In the genomic region with DNA sequence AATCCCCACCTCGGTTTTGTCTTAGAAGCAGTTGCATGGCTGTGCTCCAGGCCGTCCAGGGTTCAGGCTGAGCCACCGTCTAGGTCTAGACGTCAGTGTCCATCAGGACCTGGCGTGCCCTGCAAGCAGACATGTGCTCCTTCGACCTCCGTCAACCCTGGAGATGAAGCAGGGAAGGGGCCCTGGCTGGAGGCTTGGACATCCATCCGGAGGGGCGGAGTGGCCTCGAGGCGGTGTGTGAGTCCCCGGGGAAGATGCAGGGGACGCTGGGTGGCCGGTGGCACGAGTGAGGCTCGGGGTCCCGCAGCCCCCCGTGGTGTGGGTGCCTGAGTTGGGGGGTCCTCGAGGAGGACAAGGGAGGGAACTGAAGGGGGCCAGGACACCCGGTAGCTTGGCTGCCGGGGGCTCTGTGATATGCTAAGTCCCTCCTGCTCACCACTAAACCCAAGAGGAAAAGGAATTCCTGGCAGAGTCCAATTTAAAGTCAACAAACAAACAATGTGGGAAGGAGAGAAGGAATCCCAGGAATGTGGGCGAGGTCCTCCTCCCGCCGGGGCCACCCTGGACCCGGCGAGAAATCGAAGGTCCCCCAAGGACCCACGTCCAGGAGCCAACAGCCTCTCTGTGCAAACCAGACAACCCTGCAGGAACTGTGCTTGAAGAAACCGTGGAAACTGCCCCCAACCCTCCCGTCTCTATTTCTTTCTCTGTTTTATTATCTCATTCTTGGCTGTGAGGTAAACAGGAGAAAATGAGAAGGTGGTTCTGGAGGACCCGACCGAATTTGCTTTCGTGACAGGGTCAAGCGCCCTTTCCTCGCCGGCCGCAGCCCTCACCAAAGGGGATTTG, we compare ENCODE assay signal across 1 cellular context.
TF ChIP-seq lines count a peak whose summit lies in the region.

No MANE protein-coding gene starts in this region.

TF ChIP-seq in HepG2, 621 proteins besides CTCF, POLR2A, EP300 and RAD21 (continued from another document and continues in another):
- TF ChIP-seq REST (IDR thresholded peaks at IDR 0.05; ENCODE audit: borderline replicate concordance in 1 of 2, low read depth in 1 of 2, low read length in 2 of 2) (0 out of 4 replicates have a peak, but pooled peaks of 1 of the 2 experiments have one; percentile 27), MTA1 (CRISPR knock-in tag; IDR thresholded peaks at IDR 0.05; ENCODE audit: borderline replicate concordance) (peak; percentile 71; the same call in 1 of the 2 replicates), ETV6 (CRISPR knock-in tag; conservative IDR thresholded peaks at IDR 0.05) (peak; percentile 67; the same call in 1 of the 2 replicates), ZSCAN25 (CRISPR knock-in tag; IDR thresholded peaks at IDR 0.05) (peak; percentile 77), ETV5 (CRISPR knock-in tag; IDR thresholded peaks at IDR 0.05; ENCODE audit: borderline replicate concordance) (peak; percentile 52; the same call in 1 of the 2 replicates), BCL3 (CRISPR knock-in tag; IDR thresholded peaks at IDR 0.05) (peak; percentile 61; the same call in 1 of the 2 replicates), GMEB2 (CRISPR knock-in tag; IDR thresholded peaks at IDR 0.05; ENCODE audit: low read depth) (no peak), XRCC5 (optimal IDR thresholded peaks at IDR 0.05; ENCODE audit: low read length) (no peak), HNF4A (CRISPR knock-in tag; IDR thresholded peaks at IDR 0.05) (peak; percentile 62), PBX2 (CRISPR knock-in tag; IDR thresholded peaks at IDR 0.05) (no peak), ZNF264 (CRISPR knock-in tag; IDR thresholded peaks at IDR 0.05) (peak; percentile 14; the same call in 1 of the 2 replicates), ZNF12 (CRISPR knock-in tag; IDR thresholded peaks at IDR 0.05) (0 out of 2 replicates have a peak, but pooled peaks have one; percentile 8), NONO (IDR thresholded peaks at IDR 0.05) (no peak), NONO (CRISPR knock-in tag; conservative IDR thresholded peaks at IDR 0.05) (peak; percentile 66), KDM6A (CRISPR knock-in tag; IDR thresholded peaks at IDR 0.05; ENCODE audit: low read depth) (peak; percentile 68), RELA (CRISPR knock-in tag; IDR thresholded peaks at IDR 0.05) (no peak), ZNF788 (CRISPR knock-in tag; IDR thresholded peaks at IDR 0.05; ENCODE audit: borderline replicate concordance) (0 out of 2 replicates have a peak, but pooled peaks have one; percentile 22), DPF2 (CRISPR knock-in tag; IDR thresholded peaks at IDR 0.05; ENCODE audit: borderline replicate concordance, low read depth) (0 out of 2 replicates have a peak, but pooled peaks have one; percentile 48), TEAD2 (CRISPR knock-in tag; IDR thresholded peaks at IDR 0.05) (no peak), SP5 (CRISPR knock-in tag; IDR thresholded peaks at IDR 0.05; ENCODE audit: borderline replicate concordance, low read depth) (no peak)
- TF ChIP-seq, protein P1, sequence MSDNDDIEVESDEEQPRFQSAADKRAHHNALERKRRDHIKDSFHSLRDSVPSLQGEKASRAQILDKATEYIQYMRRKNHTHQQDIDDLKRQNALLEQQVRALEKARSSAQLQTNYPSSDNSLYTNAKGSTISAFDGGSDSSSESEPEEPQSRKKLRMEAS (IDR thresholded peaks at IDR 0.05) = peak; percentile 82
- TF ChIP-seq, protein P2, sequence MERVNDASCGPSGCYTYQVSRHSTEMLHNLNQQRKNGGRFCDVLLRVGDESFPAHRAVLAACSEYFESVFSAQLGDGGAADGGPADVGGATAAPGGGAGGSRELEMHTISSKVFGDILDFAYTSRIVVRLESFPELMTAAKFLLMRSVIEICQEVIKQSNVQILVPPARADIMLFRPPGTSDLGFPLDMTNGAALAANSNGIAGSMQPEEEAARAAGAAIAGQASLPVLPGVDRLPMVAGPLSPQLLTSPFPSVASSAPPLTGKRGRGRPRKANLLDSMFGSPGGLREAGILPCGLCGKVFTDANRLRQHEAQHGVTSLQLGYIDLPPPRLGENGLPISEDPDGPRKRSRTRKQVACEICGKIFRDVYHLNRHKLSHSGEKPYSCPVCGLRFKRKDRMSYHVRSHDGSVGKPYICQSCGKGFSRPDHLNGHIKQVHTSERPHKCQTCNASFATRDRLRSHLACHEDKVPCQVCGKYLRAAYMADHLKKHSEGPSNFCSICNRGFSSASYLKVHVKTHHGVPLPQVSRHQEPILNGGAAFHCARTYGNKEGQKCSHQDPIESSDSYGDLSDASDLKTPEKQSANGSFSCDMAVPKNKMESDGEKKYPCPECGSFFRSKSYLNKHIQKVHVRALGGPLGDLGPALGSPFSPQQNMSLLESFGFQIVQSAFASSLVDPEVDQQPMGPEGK (CRISPR knock-in tag; IDR thresholded peaks at IDR 0.05) = peak; percentile 66
- TF ChIP-seq, protein P3, sequence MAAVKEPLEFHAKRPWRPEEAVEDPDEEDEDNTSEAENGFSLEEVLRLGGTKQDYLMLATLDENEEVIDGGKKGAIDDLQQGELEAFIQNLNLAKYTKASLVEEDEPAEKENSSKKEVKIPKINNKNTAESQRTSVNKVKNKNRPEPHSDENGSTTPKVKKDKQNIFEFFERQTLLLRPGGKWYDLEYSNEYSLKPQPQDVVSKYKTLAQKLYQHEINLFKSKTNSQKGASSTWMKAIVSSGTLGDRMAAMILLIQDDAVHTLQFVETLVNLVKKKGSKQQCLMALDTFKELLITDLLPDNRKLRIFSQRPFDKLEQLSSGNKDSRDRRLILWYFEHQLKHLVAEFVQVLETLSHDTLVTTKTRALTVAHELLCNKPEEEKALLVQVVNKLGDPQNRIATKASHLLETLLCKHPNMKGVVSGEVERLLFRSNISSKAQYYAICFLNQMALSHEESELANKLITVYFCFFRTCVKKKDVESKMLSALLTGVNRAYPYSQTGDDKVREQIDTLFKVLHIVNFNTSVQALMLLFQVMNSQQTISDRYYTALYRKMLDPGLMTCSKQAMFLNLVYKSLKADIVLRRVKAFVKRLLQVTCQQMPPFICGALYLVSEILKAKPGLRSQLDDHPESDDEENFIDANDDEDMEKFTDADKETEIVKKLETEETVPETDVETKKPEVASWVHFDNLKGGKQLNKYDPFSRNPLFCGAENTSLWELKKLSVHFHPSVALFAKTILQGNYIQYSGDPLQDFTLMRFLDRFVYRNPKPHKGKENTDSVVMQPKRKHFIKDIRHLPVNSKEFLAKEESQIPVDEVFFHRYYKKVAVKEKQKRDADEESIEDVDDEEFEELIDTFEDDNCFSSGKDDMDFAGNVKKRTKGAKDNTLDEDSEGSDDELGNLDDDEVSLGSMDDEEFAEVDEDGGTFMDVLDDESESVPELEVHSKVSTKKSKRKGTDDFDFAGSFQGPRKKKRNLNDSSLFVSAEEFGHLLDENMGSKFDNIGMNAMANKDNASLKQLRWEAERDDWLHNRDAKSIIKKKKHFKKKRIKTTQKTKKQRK (IDR thresholded peaks at IDR 0.05; ENCODE audit: low read length) = no peak
- TF ChIP-seq, protein P4, sequence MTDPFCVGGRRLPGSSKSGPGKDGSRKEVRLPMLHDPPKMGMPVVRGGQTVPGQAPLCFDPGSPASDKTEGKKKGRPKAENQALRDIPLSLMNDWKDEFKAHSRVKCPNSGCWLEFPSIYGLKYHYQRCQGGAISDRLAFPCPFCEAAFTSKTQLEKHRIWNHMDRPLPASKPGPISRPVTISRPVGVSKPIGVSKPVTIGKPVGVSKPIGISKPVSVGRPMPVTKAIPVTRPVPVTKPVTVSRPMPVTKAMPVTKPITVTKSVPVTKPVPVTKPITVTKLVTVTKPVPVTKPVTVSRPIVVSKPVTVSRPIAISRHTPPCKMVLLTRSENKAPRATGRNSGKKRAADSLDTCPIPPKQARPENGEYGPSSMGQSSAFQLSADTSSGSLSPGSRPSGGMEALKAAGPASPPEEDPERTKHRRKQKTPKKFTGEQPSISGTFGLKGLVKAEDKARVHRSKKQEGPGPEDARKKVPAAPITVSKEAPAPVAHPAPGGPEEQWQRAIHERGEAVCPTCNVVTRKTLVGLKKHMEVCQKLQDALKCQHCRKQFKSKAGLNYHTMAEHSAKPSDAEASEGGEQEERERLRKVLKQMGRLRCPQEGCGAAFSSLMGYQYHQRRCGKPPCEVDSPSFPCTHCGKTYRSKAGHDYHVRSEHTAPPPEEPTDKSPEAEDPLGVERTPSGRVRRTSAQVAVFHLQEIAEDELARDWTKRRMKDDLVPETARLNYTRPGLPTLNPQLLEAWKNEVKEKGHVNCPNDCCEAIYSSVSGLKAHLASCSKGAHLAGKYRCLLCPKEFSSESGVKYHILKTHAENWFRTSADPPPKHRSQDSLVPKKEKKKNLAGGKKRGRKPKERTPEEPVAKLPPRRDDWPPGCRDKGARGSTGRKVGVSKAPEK (CRISPR knock-in tag; IDR thresholded peaks at IDR 0.05; ENCODE audit: borderline replicate concordance) = 0 out of 2 replicates have a peak, but pooled peaks have one; percentile 59
- TF ChIP-seq, protein P5, sequence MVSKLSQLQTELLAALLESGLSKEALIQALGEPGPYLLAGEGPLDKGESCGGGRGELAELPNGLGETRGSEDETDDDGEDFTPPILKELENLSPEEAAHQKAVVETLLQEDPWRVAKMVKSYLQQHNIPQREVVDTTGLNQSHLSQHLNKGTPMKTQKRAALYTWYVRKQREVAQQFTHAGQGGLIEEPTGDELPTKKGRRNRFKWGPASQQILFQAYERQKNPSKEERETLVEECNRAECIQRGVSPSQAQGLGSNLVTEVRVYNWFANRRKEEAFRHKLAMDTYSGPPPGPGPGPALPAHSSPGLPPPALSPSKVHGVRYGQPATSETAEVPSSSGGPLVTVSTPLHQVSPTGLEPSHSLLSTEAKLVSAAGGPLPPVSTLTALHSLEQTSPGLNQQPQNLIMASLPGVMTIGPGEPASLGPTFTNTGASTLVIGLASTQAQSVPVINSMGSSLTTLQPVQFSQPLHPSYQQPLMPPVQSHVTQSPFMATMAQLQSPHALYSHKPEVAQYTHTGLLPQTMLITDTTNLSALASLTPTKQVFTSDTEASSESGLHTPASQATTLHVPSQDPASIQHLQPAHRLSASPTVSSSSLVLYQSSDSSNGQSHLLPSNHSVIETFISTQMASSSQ (IDR thresholded peaks at IDR 0.05; ENCODE audit: low read depth) = no peak
- TF ChIP-seq, protein P5 (CRISPR knock-in tag; IDR thresholded peaks at IDR 0.05; ENCODE audit: borderline replicate concordance) = no peak
